In genomic region chr11:86558219-86558618, GRCh38 we compare ENCODE assay signal across 16 cellular contexts.
DNase-seq lines count a peak whose midpoint lies in the region; ATAC-seq and TF ChIP-seq lines count a peak whose summit lies in the region.
"Had no signal": no experiment of that assay in that cellular context is flagged by ENCODE, and none has a peak within 500 bp of the region (broad histone marks: within the 10 kb centered on the region; RNA-seq: fewer than 3 reads in every experiment).

No MANE protein-coding gene starts in this region.

- H3K9me3 Mint-ChIP-seq in HFFc6, result no peaks in the 10 kb centered on the region
- peaks cover 1% of the 10 kb centered on the region for H3K9me3 Mint-ChIP-seq in stimulated activated memory B cell treated with anti-CD40 and anti-IgM and Interleukin-4, amounts not matched to agents 10 μg/mL and 1 μg/mL and 100 μg/mL, for 72 hours

- H3K27me3 Mint-ChIP-seq in HFFc6 (ENCODE audit: insufficient read depth), result no peaks in the 10 kb centered on the region
- peaks cover 2% of the 10 kb centered on the region for H3K27me3 Mint-ChIP-seq in stimulated activated memory B cell treated with anti-CD40 and anti-IgM and Interleukin-4, amounts not matched to agents 10 μg/mL and 1 μg/mL and 100 μg/mL, for 72 hours
- H3K27me3 Mint-ChIP-seq: activated CD4-positive, alpha-beta memory T cell treated with anti-CD3 and anti-CD28 coated beads for 36 hours; B cell had no signal

- peak overlapping the region; percentile 14; the same call in 1 of the 2 replicates for H3K27ac Mint-ChIP-seq in HFFc6
- no peak overlapping the region for H3K27ac Mint-ChIP-seq in stimulated activated memory B cell treated with anti-CD40 and anti-IgM and Interleukin-4, amounts not matched to agents 10 μg/mL and 1 μg/mL and 100 μg/mL, for 72 hours
- H3K27ac Mint-ChIP-seq: activated CD4-positive, alpha-beta memory T cell treated with anti-CD3 and anti-CD28 coated beads for 36 hours; B cell had no signal

- peaks cover 37% of the 10 kb centered on the region for H3K4me1 Mint-ChIP-seq in HFFc6 (ENCODE audit: low read depth)
- H3K4me1 Mint-ChIP-seq in stimulated activated memory B cell treated with anti-CD40 and anti-IgM and Interleukin-4, amounts not matched to agents 10 μg/mL and 1 μg/mL and 100 μg/mL, for 72 hours, result no peaks in the 10 kb centered on the region
- H3K4me1 Mint-ChIP-seq: B cell had no signal

- peak overlapping the region; percentile 0 for H3K27ac ChIP-seq in cingulate gyrus (ENCODE audit: low read depth, low read length)
- H3K27ac ChIP-seq: foreskin keratinocyte, neural progenitor cell had no signal

- ATAC-seq in stimulated activated memory B cell treated with anti-CD40 and anti-IgM and Interleukin-4, amounts not matched to agents 10 μg/mL and 1 μg/mL and 100 μg/mL, for 72 hours, result peak; percentile 10
- ATAC-seq in GM21529 (IDR thresholded peaks at IDR 0.05; ENCODE audit: unreplicated experiment), result no peak

- peaks cover 11% of the 10 kb centered on the region for H3K36me3 Mint-ChIP-seq in HFFc6 (ENCODE audit: low read depth)
- H3K36me3 Mint-ChIP-seq in stimulated activated memory B cell treated with anti-CD40 and anti-IgM and Interleukin-4, amounts not matched to agents 10 μg/mL and 1 μg/mL and 100 μg/mL, for 72 hours, result no peaks in the 10 kb centered on the region
- H3K36me3 Mint-ChIP-seq: activated CD4-positive, alpha-beta memory T cell treated with anti-CD3 and anti-CD28 coated beads for 36 hours; neural progenitor cell had no signal

- DNase-seq in HFFc6 (no peak), iris pigment epithelial cell (ENCODE audit: low read depth) (peak; percentile 80), superior temporal gyrus (ENCODE audit: extremely low spot score) (no peak), NCI-H510A treated with DMSO at 0.1 percent for 48 hours (lab: John Stamatoyannopoulos, UW) (no peak), hypothalamus (lab: John Stamatoyannopoulos, UW) (no peak)
- DNase-seq: activated CD4-positive, alpha-beta memory T cell treated with anti-CD3 and anti-CD28 coated beads for 36 hours; activated gamma-delta T cell; NCI-H1105; NCI-H510A; T-helper 9 cell had no signal

- no peak for TF ChIP-seq CTCF in HFFc6 (IDR thresholded peaks at IDR 0.05)

- no peak overlapping the region for H3K4me3 Mint-ChIP-seq in HFFc6
- no peak overlapping the region for H3K4me3 Mint-ChIP-seq in stimulated activated memory B cell treated with anti-CD40 and anti-IgM and Interleukin-4, amounts not matched to agents 10 μg/mL and 1 μg/mL and 100 μg/mL, for 72 hours
- H3K4me3 Mint-ChIP-seq: activated CD4-positive, alpha-beta memory T cell treated with anti-CD3 and anti-CD28 coated beads for 36 hours; B cell; neural progenitor cell had no signal
